ENCODE assay signal across 9 cellular contexts in the genomic region with DNA sequence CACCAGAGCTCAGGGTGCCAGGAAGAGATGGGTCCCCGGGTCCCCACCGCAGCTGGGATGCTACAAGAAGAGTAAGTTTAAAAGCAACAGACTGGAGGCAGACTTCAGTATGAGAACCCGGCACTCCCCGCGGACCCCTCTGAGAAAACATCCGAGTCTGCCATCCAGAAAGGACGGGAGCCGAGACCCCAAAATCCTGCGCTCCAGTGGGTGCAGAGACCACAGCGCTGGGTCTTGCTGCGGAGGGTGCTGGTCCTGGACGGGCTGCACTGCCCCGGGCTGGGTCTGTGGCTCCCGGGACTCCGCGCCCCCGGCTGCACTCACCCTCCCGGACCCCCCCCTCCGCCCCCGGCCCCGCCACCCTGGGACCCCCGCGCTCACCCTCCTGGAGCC. TPM values are rescaled to one million over a fixed set of nuclear protein-coding genes. Genes with fewer than 3 reads are reported as not detected.
A peak's percentile ranks its signal among the peaks of the same experiment; 100 is the strongest.
DNase-seq lines count a peak whose midpoint lies in the region; ATAC-seq, FAIRE-seq and TF ChIP-seq lines count a peak whose summit lies in the region.
"Had no signal": no experiment of that assay in that cellular context is flagged by ENCODE, and none has a peak within 500 bp of the region (broad histone marks: within the 10 kb centered on the region; RNA-seq: fewer than 3 reads in every experiment).

No MANE protein-coding gene starts in this region.

- in situ Hi-C loops in HepG2 (cut with HindIII; ENCODE audit: extremely low pct_ligation_motif_present, low pct_unique_long_range_greater_than_20kb) (no loop called here), ACHN (cut with HindIII; ENCODE audit: low pct_ligation_motif_present, low pct_unique_long_range_greater_than_20kb, low sequenced_read_pairs) (no loop called here)

- FAIRE-seq in HepG2 (lab: Jason Lieb, UNC), result no peak
- FAIRE-seq: TTC549 had no signal

- BruUV-seq in HepG2 (replicated peaks; lab: Mats Ljungman, UMichigan), result no TSS peak

- intact Hi-C loops in HepG2 (cut with micrococcal nuclease; ENCODE audit: unreplicated experiment), result loop anchor here (1.0 kb wide), 1 partner anchor 35 kb away; no protein-coding TSS in a partner anchor

- H3K9me3 Mint-ChIP-seq in T-helper 2 cell treated with Interferon-gamma antibody and Interleukin-4, amounts not matched to agents 5 μg/mL and 100 μg/mL, for 36 hours, result no peaks in the 10 kb centered on the region

- no peak for TF ChIP-seq POLR2A in HepG2 (IDR thresholded peaks at IDR 0.05; ENCODE audit: insufficient read depth in 1 of 2, low read depth in 2 of 2, low read length in 2 of 2)

- H3K4me3 Mint-ChIP-seq in T-helper 2 cell treated with Interferon-gamma antibody and Interleukin-4, amounts not matched to agents 5 μg/mL and 100 μg/mL, for 36 hours, result peak overlapping the region; percentile 85

- no peak for TF ChIP-seq CTCF in HepG2 (CRISPR knock-in tag; IDR thresholded peaks at IDR 0.05)

- no peak for TF ChIP-seq RAD21 in HepG2 (CRISPR knock-in tag; IDR thresholded peaks at IDR 0.05)

- DNase-seq in T-helper 2 cell treated with Interferon-gamma antibody and Interleukin-4, amounts not matched to agents 5 μg/mL and 100 μg/mL, for 36 hours (ENCODE audit: low spot score), result no peak
- no peak for DNase-seq in T-helper 2 cell
- peak; percentile 24 for DNase-seq in astrocyte of the hippocampus (ENCODE audit: low read depth, low spot score)
- DNase-seq in HepG2 (ENCODE audit: low spot score), result no peak
- DNase-seq in ACHN, result no peak
- no peak for DNase-seq in NCI-H2196 (lab: John Stamatoyannopoulos, UW; ENCODE audit: unreplicated experiment)

- peak overlapping the region; percentile 23 for H3K27ac ChIP-seq in HepG2 (ENCODE audit: extremely low read length, insufficient read depth, low read length)
- peak overlapping the region; percentile 8 for H3K27ac ChIP-seq in thymus (ENCODE audit: low read depth)

- peak overlapping the region; percentile 88 for H3K4me2 ChIP-seq in HepG2 (ENCODE audit: low read depth, low read length)

- CTCF ChIA-PET in HepG2 (lab: Yijun Ruan, JAX; ENCODE audit: low intra/inter-chr PET ratio, low total read pairs), result interaction anchor here (2.8 kb wide), 1 partner anchor 36 kb away, joined by 22 read pairs; the partner anchor contains the start of gene PTK6

- ATAC-seq in HepG2 (peak; percentile 46), GM18909 (IDR thresholded peaks at IDR 0.05; ENCODE audit: poor library complexity, unreplicated experiment) (no peak)

- no peaks in the 10 kb centered on the region for H3K9me3 ChIP-seq in HepG2 (ENCODE audit: low read length)
- no peaks in the 10 kb centered on the region for H3K9me3 ChIP-seq in thymus (ENCODE audit: control insufficient read depth)

- TF ChIP-seq EP300 in HepG2 (IDR thresholded peaks at IDR 0.05; ENCODE audit: low read depth in 2 of 2, low read length in 2 of 2) (no peak), HepG2 (CRISPR knock-in tag; IDR thresholded peaks at IDR 0.05; ENCODE audit: borderline replicate concordance) (no peak)

- no peaks in the 10 kb centered on the region for H3K79me2 ChIP-seq in HepG2 (ENCODE audit: insufficient read depth, low read length)

- peak overlapping the region; percentile 84 for H3K27ac Mint-ChIP-seq in T-helper 2 cell treated with Interferon-gamma antibody and Interleukin-4, amounts not matched to agents 5 μg/mL and 100 μg/mL, for 36 hours

- H3K27me3 Mint-ChIP-seq in T-helper 2 cell treated with Interferon-gamma antibody and Interleukin-4, amounts not matched to agents 5 μg/mL and 100 μg/mL, for 36 hours (ENCODE audit: low read depth), result peaks cover 24% of the 10 kb centered on the region

- H3K4me1 Mint-ChIP-seq in T-helper 2 cell treated with Interferon-gamma antibody and Interleukin-4, amounts not matched to agents 5 μg/mL and 100 μg/mL, for 36 hours (ENCODE audit: low read depth), result peaks cover 2% of the 10 kb centered on the region

- H3K36me3 ChIP-seq in HepG2 (replicated peaks in 1 of 2; ENCODE audit: control insufficient read depth in 1 of 2, insufficient read depth in 2 of 2, low read length in 2 of 2) (no peaks in the 10 kb centered on the region), thymus (ENCODE audit: control insufficient read depth, insufficient read depth) (peaks cover 4% of the 10 kb centered on the region)

- POLR2A ChIA-PET in HepG2 (lab: Yijun Ruan, JAX), result interaction anchor here (0.8 to 2.6 kb wide), 22 partner anchors 9 to 480 kb away, joined by 3 to 26 read pairs (median 4); partner anchors contain the start of genes GMEB2, PPDPF, PTK6 and RTEL1

- H3K27me3 ChIP-seq in HepG2 (ENCODE audit: control insufficient read depth in 1 of 2, insufficient read depth in 2 of 2, low read length in 2 of 2) (peaks cover 4 to 18% of the 10 kb centered on the region in 2 experiments; a peak in 2 of 5 replicates), thymus (ENCODE audit: control insufficient read depth, insufficient read depth) (peaks cover 5% of the 10 kb centered on the region)

- H3K4me1 ChIP-seq in HepG2 (ENCODE audit: insufficient read depth, low read length) (peaks cover 55% of the 10 kb centered on the region), thymus (ENCODE audit: control insufficient read depth, insufficient read depth, low read length) (peaks cover 10% of the 10 kb centered on the region)

- peaks cover 2% of the 10 kb centered on the region; the same call in 1 of the 2 replicates for H4K20me1 ChIP-seq in HepG2 (ENCODE audit: insufficient read depth, low read length)

- peak overlapping the region; percentile 86 for H3K9ac ChIP-seq in HepG2 (ENCODE audit: insufficient read depth, low read depth, low read length)

- no peak overlapping the region for H2AFZ ChIP-seq in HepG2 (ENCODE audit: low read length)

- WGBS in HepG2 (ENCODE audit: low lambda C conversion rate), result 4% methylated on average over 13 of the region's 23 CpGs
- WGBS in thymus, result 2% methylated on average over 23 of the region's 23 CpGs

- H3K4me3 ChIP-seq in HepG2 (replicated peaks in 1 of 3; ENCODE audit: insufficient read depth in 1 of 3, low read depth in 2 of 3, low read length in 3 of 3) (peak overlapping the region; percentile 88 to 98 (median 94)), thymus (ENCODE audit: low read length) (peak overlapping the region; percentile 82)

- H3K36me3 Mint-ChIP-seq in T-helper 2 cell treated with Interferon-gamma antibody and Interleukin-4, amounts not matched to agents 5 μg/mL and 100 μg/mL, for 36 hours (ENCODE audit: low read depth), result peaks cover 1% of the 10 kb centered on the region

RNA-seq across cellular contexts. Expression of gene HELZ2, which starts 0.3 kb away (rescaled TPM):
- total RNA-seq in HepG2 (2016; rRNA removed; fragmentation: Illumina TruSeq; extraction: Trizol), result 8.4 and 10.1 TPM in 2 replicates
- 1.7 and 2.1 TPM in 2 replicates for total RNA-seq in HepG2 (2016; cell fraction: cytosol; rRNA removed; fragmentation: Illumina TruSeq; extraction: Trizol; ENCODE audit: low read depth)
- 6.8 and 10.0 TPM in 2 replicates for total RNA-seq in HepG2 (2016; cell fraction: insoluble cytoplasmic fraction; rRNA removed; fragmentation: Illumina TruSeq; extraction: Trizol)
- total RNA-seq in HepG2 (2016; cell fraction: membrane; rRNA removed; fragmentation: Illumina TruSeq; extraction: Trizol), result 2.8 and 4.3 TPM in 2 replicates
- 12.8 and 18.4 TPM in 2 replicates for total RNA-seq in HepG2 (2016; cell fraction: nucleus; rRNA removed; fragmentation: Illumina TruSeq; extraction: Trizol)
- polyA plus RNA-seq in HepG2 (2011; rRNA removed) (9.6 and 16.1 TPM in 2 replicates), thymus (13.9 TPM)
- polyA plus RNA-seq in HepG2 (2011; cell fraction: cytosol; rRNA removed), result 4.5 and 6.0 TPM in 2 replicates
- 39.6 and 48.2 TPM in 2 replicates for polyA plus RNA-seq in HepG2 (2011; cell fraction: nucleus; rRNA removed)
- polyA plus RNA-seq in HepG2 (2012), result 12.3 and 14.4 TPM in 2 replicates
- polyA plus RNA-seq in HepG2 (2016; cell fraction: cytosol; fragmentation: Illumina TruSeq; extraction: Trizol; ENCODE audit: low read depth), result 0.26 and 0.46 TPM in 2 replicates
- 5.2 and 6.9 TPM in 2 replicates for polyA plus RNA-seq in HepG2 (2016; cell fraction: insoluble cytoplasmic fraction; fragmentation: Illumina TruSeq; extraction: Trizol; ENCODE audit: low read depth)
- 0.43 and 0.84 TPM in 2 replicates for polyA plus RNA-seq in HepG2 (2016; cell fraction: membrane; fragmentation: Illumina TruSeq; extraction: Trizol; ENCODE audit: low read depth)
- polyA plus RNA-seq in HepG2 (2016; cell fraction: nucleus; fragmentation: Illumina TruSeq; extraction: Trizol; ENCODE audit: insufficient read depth, low read depth), result 17.4 and 18.8 TPM in 2 replicates
- polyA minus RNA-seq in HepG2 (2011; rRNA and poly(A)+ RNA removed; ENCODE audit: low replicate concordance), result 33.2 and 74.9 TPM in 2 replicates
- polyA minus RNA-seq in HepG2 (2011; cell fraction: cytosol; rRNA and poly(A)+ RNA removed), result 41.7 and 42.0 TPM in 2 replicates
- 35.3 and 47.0 TPM in 2 replicates for polyA minus RNA-seq in HepG2 (2011; cell fraction: nucleus; rRNA and poly(A)+ RNA removed)

RNA-seq across cellular contexts. Expression of gene FNDC11, which starts 19.8 kb away (rescaled TPM):
- total RNA-seq in HepG2 (2016; rRNA removed; fragmentation: Illumina TruSeq; extraction: Trizol), result not detected in 2 replicates
- not detected in 2 replicates for total RNA-seq in HepG2 (2016; cell fraction: cytosol; rRNA removed; fragmentation: Illumina TruSeq; extraction: Trizol; ENCODE audit: low read depth)
- total RNA-seq in HepG2 (2016; cell fraction: insoluble cytoplasmic fraction; rRNA removed; fragmentation: Illumina TruSeq; extraction: Trizol), result not detected in 2 replicates
- total RNA-seq in HepG2 (2016; cell fraction: membrane; rRNA removed; fragmentation: Illumina TruSeq; extraction: Trizol), result not detected in 2 replicates
- not detected in 2 replicates for total RNA-seq in HepG2 (2016; cell fraction: nucleus; rRNA removed; fragmentation: Illumina TruSeq; extraction: Trizol)
- polyA plus RNA-seq in HepG2 (2011; rRNA removed) (0.07 and 0.13 TPM in 2 replicates), thymus (1.2 TPM)
- 0.19 and 0.23 TPM in 2 replicates for polyA plus RNA-seq in HepG2 (2011; cell fraction: cytosol; rRNA removed)
- polyA plus RNA-seq in HepG2 (2011; cell fraction: nucleus; rRNA removed), result 0.45 and 0.48 TPM in 2 replicates
- 0.05 TPM in 1 of 2 replicates, not detected in the other for polyA plus RNA-seq in HepG2 (2012)
- polyA plus RNA-seq in HepG2 (2016; cell fraction: cytosol; fragmentation: Illumina TruSeq; extraction: Trizol; ENCODE audit: low read depth), result not detected in 2 replicates
- polyA plus RNA-seq in HepG2 (2016; cell fraction: insoluble cytoplasmic fraction; fragmentation: Illumina TruSeq; extraction: Trizol; ENCODE audit: low read depth), result not detected in 2 replicates
- not detected in 2 replicates for polyA plus RNA-seq in HepG2 (2016; cell fraction: membrane; fragmentation: Illumina TruSeq; extraction: Trizol; ENCODE audit: low read depth)
- not detected in 2 replicates for polyA plus RNA-seq in HepG2 (2016; cell fraction: nucleus; fragmentation: Illumina TruSeq; extraction: Trizol; ENCODE audit: insufficient read depth, low read depth)
- polyA minus RNA-seq in HepG2 (2011; rRNA and poly(A)+ RNA removed; ENCODE audit: low replicate concordance), result 0.10 and 0.84 TPM in 2 replicates
- not detected in 2 replicates for polyA minus RNA-seq in HepG2 (2011; cell fraction: cytosol; rRNA and poly(A)+ RNA removed)
- polyA minus RNA-seq in HepG2 (2011; cell fraction: nucleus; rRNA and poly(A)+ RNA removed), result not detected in 2 replicates

RNA-seq across cellular contexts. Expression of gene SRMS, which starts 26.2 kb away (rescaled TPM):
- not detected in 2 replicates for total RNA-seq in HepG2 (2016; rRNA removed; fragmentation: Illumina TruSeq; extraction: Trizol)
- total RNA-seq in HepG2 (2016; cell fraction: cytosol; rRNA removed; fragmentation: Illumina TruSeq; extraction: Trizol; ENCODE audit: low read depth), result not detected in 2 replicates
- not detected in 2 replicates for total RNA-seq in HepG2 (2016; cell fraction: insoluble cytoplasmic fraction; rRNA removed; fragmentation: Illumina TruSeq; extraction: Trizol)
- total RNA-seq in HepG2 (2016; cell fraction: membrane; rRNA removed; fragmentation: Illumina TruSeq; extraction: Trizol), result not detected in 2 replicates
- total RNA-seq in HepG2 (2016; cell fraction: nucleus; rRNA removed; fragmentation: Illumina TruSeq; extraction: Trizol), result not detected in 2 replicates
- 0.09 TPM in 1 of 2 replicates, not detected in the other for polyA plus RNA-seq in HepG2 (2011; rRNA removed)
- polyA plus RNA-seq in HepG2 (2011; cell fraction: cytosol; rRNA removed), result not detected in 2 replicates
- 0.10 and 0.37 TPM in 2 replicates for polyA plus RNA-seq in HepG2 (2011; cell fraction: nucleus; rRNA removed)
- 0.17 TPM in 1 of 2 replicates, not detected in the other for polyA plus RNA-seq in HepG2 (2012)
- not detected in 2 replicates for polyA plus RNA-seq in HepG2 (2016; cell fraction: cytosol; fragmentation: Illumina TruSeq; extraction: Trizol; ENCODE audit: low read depth)
- polyA plus RNA-seq in HepG2 (2016; cell fraction: insoluble cytoplasmic fraction; fragmentation: Illumina TruSeq; extraction: Trizol; ENCODE audit: low read depth), result not detected in 2 replicates
- polyA plus RNA-seq in HepG2 (2016; cell fraction: membrane; fragmentation: Illumina TruSeq; extraction: Trizol; ENCODE audit: low read depth), result not detected in 2 replicates
- not detected in 2 replicates for polyA plus RNA-seq in HepG2 (2016; cell fraction: nucleus; fragmentation: Illumina TruSeq; extraction: Trizol; ENCODE audit: insufficient read depth, low read depth)
- 0.28 TPM in 1 of 2 replicates, not detected in the other for polyA minus RNA-seq in HepG2 (2011; rRNA and poly(A)+ RNA removed; ENCODE audit: low replicate concordance)
- polyA minus RNA-seq in HepG2 (2011; cell fraction: cytosol; rRNA and poly(A)+ RNA removed), result not detected in 2 replicates
- not detected in 2 replicates for polyA minus RNA-seq in HepG2 (2011; cell fraction: nucleus; rRNA and poly(A)+ RNA removed)
- polyA plus RNA-seq in thymus, result 0.05 TPM

RNA-seq across cellular contexts. Expression of gene PTK6, which starts 36.6 kb away (rescaled TPM):
- total RNA-seq in HepG2 (2016; rRNA removed; fragmentation: Illumina TruSeq; extraction: Trizol), result not detected in 2 replicates
- total RNA-seq in HepG2 (2016; cell fraction: cytosol; rRNA removed; fragmentation: Illumina TruSeq; extraction: Trizol; ENCODE audit: low read depth), result not detected in 2 replicates
- total RNA-seq in HepG2 (2016; cell fraction: insoluble cytoplasmic fraction; rRNA removed; fragmentation: Illumina TruSeq; extraction: Trizol), result not detected in 2 replicates
- total RNA-seq in HepG2 (2016; cell fraction: membrane; rRNA removed; fragmentation: Illumina TruSeq; extraction: Trizol), result not detected in 2 replicates
- not detected in 2 replicates for total RNA-seq in HepG2 (2016; cell fraction: nucleus; rRNA removed; fragmentation: Illumina TruSeq; extraction: Trizol)
- 0.07 and 0.08 TPM in 2 replicates for polyA plus RNA-seq in HepG2 (2011; rRNA removed)
- 0.05 and 0.08 TPM in 2 replicates for polyA plus RNA-seq in HepG2 (2011; cell fraction: cytosol; rRNA removed)
- polyA plus RNA-seq in HepG2 (2011; cell fraction: nucleus; rRNA removed), result 0.27 and 0.42 TPM in 2 replicates
- 0.09 and 0.11 TPM in 2 replicates for polyA plus RNA-seq in HepG2 (2012)
- polyA plus RNA-seq in HepG2 (2016; cell fraction: cytosol; fragmentation: Illumina TruSeq; extraction: Trizol; ENCODE audit: low read depth), result not detected in 2 replicates
- not detected in 2 replicates for polyA plus RNA-seq in HepG2 (2016; cell fraction: insoluble cytoplasmic fraction; fragmentation: Illumina TruSeq; extraction: Trizol; ENCODE audit: low read depth)
- not detected in 2 replicates for polyA plus RNA-seq in HepG2 (2016; cell fraction: membrane; fragmentation: Illumina TruSeq; extraction: Trizol; ENCODE audit: low read depth)
- polyA plus RNA-seq in HepG2 (2016; cell fraction: nucleus; fragmentation: Illumina TruSeq; extraction: Trizol; ENCODE audit: insufficient read depth, low read depth), result not detected in 2 replicates
- 0.18 and 9.4 TPM in 2 replicates for polyA minus RNA-seq in HepG2 (2011; rRNA and poly(A)+ RNA removed; ENCODE audit: low replicate concordance)
- polyA minus RNA-seq in HepG2 (2011; cell fraction: cytosol; rRNA and poly(A)+ RNA removed), result not detected in 2 replicates
- 0.12 and 0.13 TPM in 2 replicates for polyA minus RNA-seq in HepG2 (2011; cell fraction: nucleus; rRNA and poly(A)+ RNA removed)
- polyA plus RNA-seq in thymus, result 2.7 TPM

RNA-seq across cellular contexts. Expression of gene GMEB2, which starts 53.2 kb away (rescaled TPM):
- 11.6 and 12.4 TPM in 2 replicates for total RNA-seq in HepG2 (2016; rRNA removed; fragmentation: Illumina TruSeq; extraction: Trizol)
- 2.2 and 2.3 TPM in 2 replicates for total RNA-seq in HepG2 (2016; cell fraction: cytosol; rRNA removed; fragmentation: Illumina TruSeq; extraction: Trizol; ENCODE audit: low read depth)
- total RNA-seq in HepG2 (2016; cell fraction: insoluble cytoplasmic fraction; rRNA removed; fragmentation: Illumina TruSeq; extraction: Trizol), result 9.6 and 12.4 TPM in 2 replicates
- total RNA-seq in HepG2 (2016; cell fraction: membrane; rRNA removed; fragmentation: Illumina TruSeq; extraction: Trizol), result 6.9 and 7.8 TPM in 2 replicates
- 7.8 and 10.3 TPM in 2 replicates for total RNA-seq in HepG2 (2016; cell fraction: nucleus; rRNA removed; fragmentation: Illumina TruSeq; extraction: Trizol)
- polyA plus RNA-seq in HepG2 (2011; rRNA removed) (10.6 and 11.5 TPM in 2 replicates), thymus (16.3 TPM)
- polyA plus RNA-seq in HepG2 (2011; cell fraction: cytosol; rRNA removed), result 8.5 and 9.9 TPM in 2 replicates
- 20.2 and 24.4 TPM in 2 replicates for polyA plus RNA-seq in HepG2 (2011; cell fraction: nucleus; rRNA removed)
- 6.9 and 8.7 TPM in 2 replicates for polyA plus RNA-seq in HepG2 (2012)
- polyA plus RNA-seq in HepG2 (2016; cell fraction: cytosol; fragmentation: Illumina TruSeq; extraction: Trizol; ENCODE audit: low read depth), result 1.5 TPM in 2 replicates
- 9.6 and 12.8 TPM in 2 replicates for polyA plus RNA-seq in HepG2 (2016; cell fraction: insoluble cytoplasmic fraction; fragmentation: Illumina TruSeq; extraction: Trizol; ENCODE audit: low read depth)
- 3.9 and 4.4 TPM in 2 replicates for polyA plus RNA-seq in HepG2 (2016; cell fraction: membrane; fragmentation: Illumina TruSeq; extraction: Trizol; ENCODE audit: low read depth)
- 17.0 TPM in 2 replicates for polyA plus RNA-seq in HepG2 (2016; cell fraction: nucleus; fragmentation: Illumina TruSeq; extraction: Trizol; ENCODE audit: insufficient read depth, low read depth)
- 9.4 and 15.1 TPM in 2 replicates for polyA minus RNA-seq in HepG2 (2011; rRNA and poly(A)+ RNA removed; ENCODE audit: low replicate concordance)
- 6.5 and 6.7 TPM in 2 replicates for polyA minus RNA-seq in HepG2 (2011; cell fraction: cytosol; rRNA and poly(A)+ RNA removed)
- polyA minus RNA-seq in HepG2 (2011; cell fraction: nucleus; rRNA and poly(A)+ RNA removed), result 5.6 and 6.2 TPM in 2 replicates
